In the genomic region with DNA sequence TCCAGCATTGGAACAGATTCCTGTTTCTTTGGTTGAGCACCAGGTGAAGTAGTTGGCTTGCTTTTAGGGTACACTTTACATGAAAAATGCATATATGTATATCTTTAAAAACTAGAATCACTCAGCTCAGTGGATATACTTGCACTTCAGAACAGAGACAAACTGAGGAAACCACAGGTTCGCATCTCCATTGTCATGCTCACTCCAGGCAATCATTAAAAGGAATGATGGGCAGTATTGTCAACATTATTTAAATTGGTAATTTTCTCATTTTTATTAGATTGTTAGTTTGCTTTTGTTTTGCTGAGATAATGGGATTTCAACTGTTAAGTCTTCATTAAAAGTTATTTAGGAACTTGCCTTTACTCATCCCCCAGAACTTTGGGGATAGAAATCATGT, we compare ENCODE assay signal across 2 cellular contexts.
TF ChIP-seq lines count a peak whose summit lies in the region.

No MANE protein-coding gene starts in this region.

TF ChIP-seq in GM23338, 12 proteins besides CTCF, POLR2A, EP300 and RAD21:
- TF ChIP-seq NANOG (IDR thresholded peaks at IDR 0.05; ENCODE audit: borderline replicate concordance) (peak; percentile 66; the same call in 1 of the 2 replicates), POLR2AphosphoS5 (IDR thresholded peaks at IDR 0.05; ENCODE audit: low read depth) (no peak), CREB1 (CRISPR knock-in tag; IDR thresholded peaks at IDR 0.05; ENCODE audit: low read depth) (no peak), EZH2 (IDR thresholded peaks at IDR 0.05; ENCODE audit: low read depth, unreplicated experiment) (no peak), STAT1 (IDR thresholded peaks at IDR 0.05; ENCODE audit: unreplicated experiment) (no peak), ETS1 (IDR thresholded peaks at IDR 0.05) (no peak), EZH2phosphoT487 (IDR thresholded peaks at IDR 0.05; ENCODE audit: unreplicated experiment) (no peak), ZNF462 (CRISPR knock-in tag; IDR thresholded peaks at IDR 0.05) (no peak)
- TF ChIP-seq, protein P1, sequence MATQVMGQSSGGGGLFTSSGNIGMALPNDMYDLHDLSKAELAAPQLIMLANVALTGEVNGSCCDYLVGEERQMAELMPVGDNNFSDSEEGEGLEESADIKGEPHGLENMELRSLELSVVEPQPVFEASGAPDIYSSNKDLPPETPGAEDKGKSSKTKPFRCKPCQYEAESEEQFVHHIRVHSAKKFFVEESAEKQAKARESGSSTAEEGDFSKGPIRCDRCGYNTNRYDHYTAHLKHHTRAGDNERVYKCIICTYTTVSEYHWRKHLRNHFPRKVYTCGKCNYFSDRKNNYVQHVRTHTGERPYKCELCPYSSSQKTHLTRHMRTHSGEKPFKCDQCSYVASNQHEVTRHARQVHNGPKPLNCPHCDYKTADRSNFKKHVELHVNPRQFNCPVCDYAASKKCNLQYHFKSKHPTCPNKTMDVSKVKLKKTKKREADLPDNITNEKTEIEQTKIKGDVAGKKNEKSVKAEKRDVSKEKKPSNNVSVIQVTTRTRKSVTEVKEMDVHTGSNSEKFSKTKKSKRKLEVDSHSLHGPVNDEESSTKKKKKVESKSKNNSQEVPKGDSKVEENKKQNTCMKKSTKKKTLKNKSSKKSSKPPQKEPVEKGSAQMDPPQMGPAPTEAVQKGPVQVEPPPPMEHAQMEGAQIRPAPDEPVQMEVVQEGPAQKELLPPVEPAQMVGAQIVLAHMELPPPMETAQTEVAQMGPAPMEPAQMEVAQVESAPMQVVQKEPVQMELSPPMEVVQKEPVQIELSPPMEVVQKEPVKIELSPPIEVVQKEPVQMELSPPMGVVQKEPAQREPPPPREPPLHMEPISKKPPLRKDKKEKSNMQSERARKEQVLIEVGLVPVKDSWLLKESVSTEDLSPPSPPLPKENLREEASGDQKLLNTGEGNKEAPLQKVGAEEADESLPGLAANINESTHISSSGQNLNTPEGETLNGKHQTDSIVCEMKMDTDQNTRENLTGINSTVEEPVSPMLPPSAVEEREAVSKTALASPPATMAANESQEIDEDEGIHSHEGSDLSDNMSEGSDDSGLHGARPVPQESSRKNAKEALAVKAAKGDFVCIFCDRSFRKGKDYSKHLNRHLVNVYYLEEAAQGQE (IDR thresholded peaks at IDR 0.05; ENCODE audit: unreplicated experiment): no peak

TF ChIP-seq in H1, 55 proteins besides CTCF, POLR2A, EP300 and RAD21:
- TF ChIP-seq HDAC2 (IDR thresholded peaks at IDR 0.05; ENCODE audit: borderline replicate concordance in 1 of 2, low read depth in 2 of 2, low read length in 2 of 2) (no peak), POU5F1 (IDR thresholded peaks at IDR 0.05; ENCODE audit: low read depth, low read length) (0 out of 2 replicates have a peak, but pooled peaks have one; percentile 57)
